8 cellular contexts compared by ENCODE assay signal in genomic region chr15:41811432-41812195, GRCh38.
DNase-seq lines count a peak whose midpoint lies in the region; ATAC-seq lines count a peak whose summit lies in the region.

No MANE protein-coding gene starts in this region.

- H3K27me3 ChIP-seq in layer of hippocampus (ENCODE audit: control insufficient read depth, insufficient read depth, low read length), result no peaks in the 10 kb centered on the region

- peak; percentile 50 for ATAC-seq in GM21515 (IDR thresholded peaks at IDR 0.05; ENCODE audit: unreplicated experiment)
- no peak for ATAC-seq in GM21390 (IDR thresholded peaks at IDR 0.05; ENCODE audit: unreplicated experiment)

- DNase-seq in AG20443 (ENCODE audit: low spot score) (peak; percentile 92), NCI-H2227 (lab: John Stamatoyannopoulos, UW; ENCODE audit: unreplicated experiment) (peak; percentile 77)
- DNase-seq in activated CD4-positive, CD25-positive, alpha-beta regulatory T cell treated with anti-CD3 and anti-CD28 coated beads, Interleukin-2, amount 50 U/mL, for 72 hours, result peak; percentile 67
- peak; percentile 67 for DNase-seq in central memory CD4-positive, alpha-beta T cell
- peak; percentile 77 for DNase-seq in stimulated activated CD4-positive, alpha-beta T cell treated with anti-CD3 and anti-CD28 coated beads, Interleukin-4, amount 100 ng/mL, for 1 hour

- H3K27ac ChIP-seq in layer of hippocampus (ENCODE audit: low read depth, low read length), result peak overlapping the region; percentile 36
